ENCODE assay signal across 14 cellular contexts in genomic region chr4:26878729-26879415, GRCh38. TPM values are rescaled to one million over a fixed set of nuclear protein-coding genes. Genes with fewer than 3 reads are reported as not detected.
DNase-seq lines count a peak whose midpoint lies in the region; ATAC-seq and TF ChIP-seq lines count a peak whose summit lies in the region.
"Had no signal": no experiment of that assay in that cellular context is flagged by ENCODE, and none has a peak within 500 bp of the region (broad histone marks: within the 10 kb centered on the region; RNA-seq: fewer than 3 reads in every experiment).

No MANE protein-coding gene starts in this region.

- intact Hi-C loops in PC-3 (cut with micrococcal nuclease) (loop anchor here (5.0 kb wide), 1 partner anchor 123 kb away; no protein-coding TSS in a partner anchor), MCF 10A (cut with micrococcal nuclease) (no loop called here)
- intact Hi-C loops in naive thymus-derived CD4-positive, alpha-beta T cell (cut with micrococcal nuclease) = loop anchor here in 1 of 2 donors (1.0 kb wide), 1 partner anchor 18 kb away; no protein-coding TSS in a partner anchor

- peak overlapping the region; percentile 50 for H3K4me3 Mint-ChIP-seq in MCF 10A (ENCODE audit: unreplicated experiment)
- peak overlapping the region; percentile 10 to 63 (median 56) for H3K4me3 Mint-ChIP-seq in naive thymus-derived CD4-positive, alpha-beta T cell
- H3K4me3 Mint-ChIP-seq: GM23338, neural crest cell had no signal

- peaks cover 49% of the 10 kb centered on the region for H3K36me3 ChIP-seq in DOHH2 (ENCODE audit: control insufficient read depth, low read length)
- H3K36me3 ChIP-seq in PC-3 (ENCODE audit: low read depth, low read length) = no peaks in the 10 kb centered on the region
- H3K36me3 ChIP-seq in naive thymus-derived CD4-positive, alpha-beta T cell (ENCODE audit: control insufficient read depth in 2 of 3, insufficient read depth in 3 of 3, low read length in 3 of 3) = no peaks in the 10 kb centered on the region

- H3K4me1 ChIP-seq in DOHH2 (ENCODE audit: control insufficient read depth, low read length) (peaks cover 74% of the 10 kb centered on the region), PC-3 (ENCODE audit: insufficient read depth, low read length) (peaks cover 10% of the 10 kb centered on the region)
- peaks cover 38 to 50% of the 10 kb centered on the region in 2 donors for H3K4me1 ChIP-seq in naive thymus-derived CD4-positive, alpha-beta T cell (ENCODE audit: control insufficient read depth in 2 of 2, insufficient read depth in 2 of 2, low read length in 2 of 2)

- H4K20me1 ChIP-seq in DOHH2 (ENCODE audit: control insufficient read depth, insufficient read depth, low read depth, low read length) (no peaks in the 10 kb centered on the region), PC-3 (ENCODE audit: low read length) (0 out of 2 replicates have a peak, but pooled peaks cover 5% of the 10 kb centered on the region)

- H3K4me3 ChIP-seq in DOHH2 (ENCODE audit: low read length) = no peak overlapping the region
- H3K4me3 ChIP-seq in PC-3 (ENCODE audit: low read length) = no peak overlapping the region
- H3K4me3 ChIP-seq in naive thymus-derived CD4-positive, alpha-beta T cell (ENCODE audit: low read length) = peak overlapping the region; percentile 12
- H3K4me3 ChIP-seq: GM23338 had no signal

- no peaks in the 10 kb centered on the region for H3K27me3 Mint-ChIP-seq in MCF 10A (ENCODE audit: insufficient read depth, unreplicated experiment)
- H3K27me3 Mint-ChIP-seq in naive thymus-derived CD4-positive, alpha-beta T cell = no peaks in the 10 kb centered on the region

- H3K9me2 ChIP-seq in DOHH2 (replicated peaks; ENCODE audit: control insufficient read depth, low read length) = no peaks in the 10 kb centered on the region
- H3K9me2 ChIP-seq in PC-3 (replicated peaks; ENCODE audit: low read length) = no peaks in the 10 kb centered on the region

- ATAC-seq in PC-3 (peak; percentile 51), GM18907 (IDR thresholded peaks at IDR 0.05; ENCODE audit: unreplicated experiment) (no peak), HG02885 (IDR thresholded peaks at IDR 0.05; ENCODE audit: poor library complexity, unreplicated experiment) (no peak), HG02840 (IDR thresholded peaks at IDR 0.05; ENCODE audit: low FRiP score, unreplicated experiment) (no peak)
- peak; percentile 32 for ATAC-seq in naive thymus-derived CD4-positive, alpha-beta T cell
- ATAC-seq: GM23338 had no signal

- peak overlapping the region; percentile 87 for H3K27ac Mint-ChIP-seq in MCF 10A (ENCODE audit: low read depth, unreplicated experiment)
- H3K27ac Mint-ChIP-seq in naive thymus-derived CD4-positive, alpha-beta T cell = peak overlapping the region; percentile 65 to 95 (median 85)
- H3K27ac Mint-ChIP-seq: GM23338 had no signal

- peak overlapping the region; percentile 67 for H2AFZ ChIP-seq in PC-3 (ENCODE audit: low read length)
- H2AFZ ChIP-seq: GM23338 had no signal

- peaks cover 19% of the 10 kb centered on the region; the same call in 1 of the 2 replicates for H3K9me3 ChIP-seq in DOHH2 (ENCODE audit: control insufficient read depth, insufficient read depth, low read length)
- no peaks in the 10 kb centered on the region for H3K9me3 ChIP-seq in PC-3 (ENCODE audit: low read length)
- no peaks in the 10 kb centered on the region for H3K9me3 ChIP-seq in naive thymus-derived CD4-positive, alpha-beta T cell (ENCODE audit: control insufficient read depth in 2 of 3, low read length in 3 of 3)

- TF ChIP-seq CTCF in DOHH2 (IDR thresholded peaks at IDR 0.05; ENCODE audit: low read depth, low read length, poor library complexity, severe bottlenecking) = no peak
- TF ChIP-seq CTCF in PC-3 (conservative IDR thresholded peaks at IDR 0.05; ENCODE audit: low read depth, low read length) = no peak
- TF ChIP-seq CTCF in MCF 10A (IDR thresholded peaks at IDR 0.05; ENCODE audit: unreplicated experiment) = no peak

- H3K4me2 ChIP-seq in DOHH2 (ENCODE audit: low read length) = peak overlapping the region; percentile 47
- peak overlapping the region; percentile 7; the same call in 1 of the 2 replicates for H3K4me2 ChIP-seq in PC-3 (ENCODE audit: low read length)
- H3K4me2 ChIP-seq: GM23338 had no signal

- H3K4me1 Mint-ChIP-seq in MCF 10A (ENCODE audit: insufficient read depth, unreplicated experiment) = peaks cover 18% of the 10 kb centered on the region
- peaks cover 45 to 95% (median 85%) of the 10 kb centered on the region in 7 donors for H3K4me1 Mint-ChIP-seq in naive thymus-derived CD4-positive, alpha-beta T cell
- H3K4me1 Mint-ChIP-seq: GM23338, neural crest cell had no signal

- H3K27ac ChIP-seq in DOHH2 (ENCODE audit: low read depth, low read length) (peak overlapping the region; percentile 45; the same call in 1 of the 2 replicates), PC-3 (ENCODE audit: low read length) (peak overlapping the region; percentile 37)
- peak overlapping the region; percentile 62 for H3K27ac ChIP-seq in naive thymus-derived CD4-positive, alpha-beta T cell (ENCODE audit: low read depth, low read length)

- H3K9ac ChIP-seq in PC-3 (ENCODE audit: low read length) = no peak overlapping the region

- peaks cover 98% of the 10 kb centered on the region for H3K79me2 ChIP-seq in DOHH2 (ENCODE audit: control insufficient read depth, low read length)
- H3K79me2 ChIP-seq in PC-3 (ENCODE audit: low read length) = peaks cover 12% of the 10 kb centered on the region

- peak; percentile 51 for DNase-seq in PC-3
- DNase-seq in MCF 10A (ENCODE audit: unreplicated experiment) = peak; percentile 57
- DNase-seq in naive thymus-derived CD4-positive, alpha-beta T cell = no peak
- DNase-seq in Ammon's horn (ENCODE audit: low spot score) = no peak
- DNase-seq: cortex of kidney, DMS 273 treated with DMSO at 0.1 percent for 48 hours, NCI-H2029 treated with DMSO at 0.1 percent for 48 hours, RPMI8226 had no signal

- BruUV-seq in PC-3 (replicated peaks; lab: Mats Ljungman, UMichigan) = no TSS peak
- BruUV-seq in MCF 10A (replicated peaks; lab: Mats Ljungman, UMichigan) = TSS peak; percentile 51

- H3F3A ChIP-seq in DOHH2 (ENCODE audit: control insufficient read depth, insufficient read depth) = peaks cover 15% of the 10 kb centered on the region
- H3F3A ChIP-seq in PC-3 (ENCODE audit: low read length, unreplicated experiment) = no peaks in the 10 kb centered on the region

- CTCF ChIA-PET in PC-3 (lab: Charles Lee) = no interaction called here
- CTCF ChIA-PET in MCF 10A (lab: Yijun Ruan, JAX) = no interaction called here
- CTCF ChIA-PET in naive thymus-derived CD4-positive, alpha-beta T cell (lab: Charles Lee) = no interaction called here

- H3K27me3 ChIP-seq in DOHH2 (ENCODE audit: control insufficient read depth, low read length) (no peaks in the 10 kb centered on the region), PC-3 (ENCODE audit: low read length) (no peaks in the 10 kb centered on the region)
- no peaks in the 10 kb centered on the region for H3K27me3 ChIP-seq in naive thymus-derived CD4-positive, alpha-beta T cell (ENCODE audit: control insufficient read depth in 2 of 2, insufficient read depth in 2 of 2, low read length in 2 of 2)

- POLR2A ChIA-PET in PC-3 (lab: Charles Lee; ENCODE audit: unreplicated experiment) = no interaction called here
- POLR2A ChIA-PET in MCF 10A (lab: Yijun Ruan, JAX) = interaction anchor here (1.0 to 3.5 kb wide), 3 partner anchors 15 to 18 kb away, joined by 3 to 19 read pairs (median 5); partner anchors contain the start of gene STIM2
- POLR2A ChIA-PET in naive thymus-derived CD4-positive, alpha-beta T cell (lab: Charles Lee) = interaction anchor here (0.9 to 3.6 kb wide), 3 partner anchors 13 to 27 kb away, joined by 3 to 36 read pairs (median 5); partner anchors contain the start of gene STIM2

- H3K9me3 Mint-ChIP-seq in MCF 10A (ENCODE audit: unreplicated experiment) = no peaks in the 10 kb centered on the region
- peaks cover 0 to 15% (median 4%) of the 10 kb centered on the region in 11 donors for H3K9me3 Mint-ChIP-seq in naive thymus-derived CD4-positive, alpha-beta T cell
- H3K9me3 Mint-ChIP-seq: GM23338 had no signal

- H3K36me3 Mint-ChIP-seq in MCF 10A (ENCODE audit: insufficient read depth, unreplicated experiment) = no peaks in the 10 kb centered on the region
- peaks cover 0 to 28% (median 10%) of the 10 kb centered on the region in 5 donors for H3K36me3 Mint-ChIP-seq in naive thymus-derived CD4-positive, alpha-beta T cell

RNA-seq across cellular contexts. Expression of gene STIM2, which starts 18.2 kb away (rescaled TPM):
- total RNA-seq in PC-3 (2014; rRNA removed) (15.5 and 16.9 TPM in 2 replicates), MCF 10A (2022) (17.4 and 18.5 TPM in 2 replicates)
- 100 to 1,000 TPM in 1 of 5 experiments, 10 to 100 TPM in 4; 61.7 to 103 (median 74.5) TPM for total RNA-seq in naive thymus-derived CD4-positive, alpha-beta T cell
- 10 to 100 TPM; 24.6 to 38.4 TPM for polyA plus RNA-seq in naive thymus-derived CD4-positive, alpha-beta T cell

Comparison
In these comparisons a context has a peak if more than half of its experiments do, and no peak if none do; other contexts are left out.
1. ATAC-seq: peak in PC-3 (single experiment) and naive thymus-derived CD4-positive, alpha-beta T cell (single experiment); none in GM18907 (single experiment), HG02885 (single experiment) and HG02840 (single experiment).
2. DNase-seq: peak in PC-3 (single experiment) and MCF 10A (single experiment); none in naive thymus-derived CD4-positive, alpha-beta T cell (0 of 9) and Ammon's horn (single experiment).
3. Peak in every context shown above with its lines, with median percentiles within 50 percentile points of each other: H3K27ac ChIP-seq.